Comparison of ENCODE assay signal across 9 cellular contexts in the genomic region with DNA sequence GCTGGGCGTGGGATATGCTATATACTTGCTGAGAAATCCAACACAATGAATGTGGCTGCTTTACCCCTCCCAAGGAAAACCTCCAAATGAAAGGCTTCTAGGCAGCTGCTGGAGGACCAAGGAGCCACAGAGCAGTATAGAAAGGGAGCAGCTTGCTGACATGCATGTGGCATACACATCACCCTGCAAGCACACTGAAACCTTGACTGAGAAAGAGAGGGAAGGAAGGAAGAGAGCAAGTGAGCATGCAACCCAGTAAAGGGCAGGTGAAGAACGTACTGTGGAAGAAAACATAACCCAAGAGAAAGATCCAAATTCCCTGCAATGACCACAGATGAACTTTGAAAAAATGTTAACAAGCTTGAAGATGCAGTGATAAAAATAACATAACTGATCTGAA.
"Had no signal": no experiment of that assay in that cellular context is flagged by ENCODE, and none has a peak within 500 bp of the region (broad histone marks: within the 10 kb centered on the region; RNA-seq: fewer than 3 reads in every experiment).

No MANE protein-coding gene starts in this region.

- H3K27ac ChIP-seq: GM23248 had no signal

- H3K36me3 ChIP-seq: HAP-1 had no signal

- H3K27ac Mint-ChIP-seq: HFFc6 had no signal

- H3K4me3 ChIP-seq: GM23248, HAP-1, K562 had no signal

- DNase-seq: GM23248, GOT3, H7, HFFc6, IMR-90, KG1 had no signal

- H3K4me1 ChIP-seq: HAP-1 had no signal

- ATAC-seq: HCT116, K562 had no signal

- H3K9ac ChIP-seq: GM23248 had no signal

- H3K4me3 Mint-ChIP-seq: HFFc6 had no signal

- H3K9me3 ChIP-seq: HAP-1 had no signal
